In genomic region chr4:86848732-86849617, GRCh38 we compare ENCODE assay signal across 16 cellular contexts. TPM values are rescaled to one million over a fixed set of nuclear protein-coding genes. Genes with fewer than 3 reads are reported as not detected.
DNase-seq lines count a peak whose midpoint lies in the region; ATAC-seq and TF ChIP-seq lines count a peak whose summit lies in the region.
"Had no signal": no experiment of that assay in that cellular context is flagged by ENCODE, and none has a peak within 500 bp of the region (broad histone marks: within the 10 kb centered on the region; RNA-seq: fewer than 3 reads in every experiment).

A gene with protein sequence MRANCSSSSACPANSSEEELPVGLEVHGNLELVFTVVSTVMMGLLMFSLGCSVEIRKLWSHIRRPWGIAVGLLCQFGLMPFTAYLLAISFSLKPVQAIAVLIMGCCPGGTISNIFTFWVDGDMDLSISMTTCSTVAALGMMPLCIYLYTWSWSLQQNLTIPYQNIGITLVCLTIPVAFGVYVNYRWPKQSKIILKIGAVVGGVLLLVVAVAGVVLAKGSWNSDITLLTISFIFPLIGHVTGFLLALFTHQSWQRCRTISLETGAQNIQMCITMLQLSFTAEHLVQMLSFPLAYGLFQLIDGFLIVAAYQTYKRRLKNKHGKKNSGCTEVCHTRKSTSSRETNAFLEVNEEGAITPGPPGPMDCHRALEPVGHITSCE (minus strand): TSS chr4:86849384. CDS start chr4:86849115, 269 bp downstream.

- H3K4me1 Mint-ChIP-seq in activated CD4-positive, alpha-beta T cell treated with anti-CD3 and anti-CD28 coated beads, Interleukin-2, amount 10 ng/mL, durations not matched to agents 7 days and 5 days, result no peaks in the 10 kb centered on the region

- peaks cover 18% of the 10 kb centered on the region for H3K4me1 ChIP-seq in osteoblast (ENCODE audit: insufficient read depth, low read length)

- no peaks in the 10 kb centered on the region for H3K9me3 Mint-ChIP-seq in activated CD4-positive, alpha-beta T cell treated with anti-CD3 and anti-CD28 coated beads, Interleukin-2, amount 10 ng/mL, durations not matched to agents 7 days and 5 days

- H3K27me3 ChIP-seq in osteoblast (ENCODE audit: insufficient read depth, low read length), result no peaks in the 10 kb centered on the region
- H3K27me3 ChIP-seq: stomach had no signal

- H3K4me3 ChIP-seq in fibroblast of villous mesenchyme (ENCODE audit: low read depth, low read length), result no peak within 1 kb of the TSS
- no peak within 1 kb of the TSS for H3K4me3 ChIP-seq in osteoblast (ENCODE audit: insufficient read depth, low read length)

- H3K36me3 Mint-ChIP-seq in activated CD4-positive, alpha-beta T cell treated with anti-CD3 and anti-CD28 coated beads, Interleukin-2, amount 10 ng/mL, durations not matched to agents 7 days and 5 days (ENCODE audit: low read depth), result no peaks in the 10 kb centered on the region

- H3K9me3 ChIP-seq in osteoblast (ENCODE audit: low read depth, low read length), result no peaks in the 10 kb centered on the region
- H3K9me3 ChIP-seq: stomach had no signal

- H3K27ac Mint-ChIP-seq in activated CD4-positive, alpha-beta T cell treated with anti-CD3 and anti-CD28 coated beads, Interleukin-2, amount 10 ng/mL, durations not matched to agents 7 days and 5 days, result no peak within 1 kb of the TSS

- no peak within 1 kb of the TSS for H3K27ac ChIP-seq in osteoblast (ENCODE audit: low read depth, low read length)

- DNase-seq in Right ventricle myocardium inferior (ENCODE audit: missing footprints) (no peak), cardiac septum (ENCODE audit: low spot score) (no peak), fibroblast of villous mesenchyme (ENCODE audit: low read depth) (peak; percentile 42), osteoblast (ENCODE audit: insufficient read length, low spot score, missing footprints) (no peak), NCI-H1092 treated with DMSO at 0.1 percent for 48 hours (lab: John Stamatoyannopoulos, UW) (no peak), HT-29 (ENCODE audit: low spot score) (no peak)
- DNase-seq in activated CD4-positive, alpha-beta T cell treated with anti-CD3 and anti-CD28 coated beads, Interleukin-2, amount 10 ng/mL, durations not matched to agents 7 days and 5 days, result no peak
- DNase-seq: 8988T; activated naive CD4-positive, alpha-beta T cell treated with Interleukin-2 at 50 U/mL for 16 hours; cerebellar nuclear complex; GDM1; NCI-H187; SIG-M5; stomach had no signal

- H3K4me3 Mint-ChIP-seq in activated CD4-positive, alpha-beta T cell treated with anti-CD3 and anti-CD28 coated beads, Interleukin-2, amount 10 ng/mL, durations not matched to agents 7 days and 5 days, result no peak within 1 kb of the TSS

- POLR2A ChIA-PET in activated CD4-positive, alpha-beta T cell treated with anti-CD3 and anti-CD28 coated beads, Interleukin-2, amount 10 ng/mL, durations not matched to agents 7 days and 5 days (lab: Charles Lee), result no interaction called here

- intact Hi-C loops in Right ventricle myocardium inferior (cut with DNase I), result no loop called here
- intact Hi-C loops in cardiac septum (cut with DNase I), result no loop called here

- no peaks in the 10 kb centered on the region for H3K36me3 ChIP-seq in osteoblast (ENCODE audit: insufficient read depth, low read length)
- H3K36me3 ChIP-seq: stomach had no signal

- ATAC-seq in Right ventricle myocardium inferior (peak; percentile 46), HG03521 (IDR thresholded peaks at IDR 0.05; ENCODE audit: unreplicated experiment) (no peak)

- no peaks in the 10 kb centered on the region for H3K79me2 ChIP-seq in osteoblast (ENCODE audit: insufficient read depth, low read length)

- H3K4me2 ChIP-seq in osteoblast (ENCODE audit: insufficient read depth, low read length), result peak within 1 kb of the TSS; percentile 67

- H2AFZ ChIP-seq in osteoblast (ENCODE audit: low read length), result peak within 1 kb of the TSS; percentile 67

- no peaks in the 10 kb centered on the region for H3K27me3 Mint-ChIP-seq in activated CD4-positive, alpha-beta T cell treated with anti-CD3 and anti-CD28 coated beads, Interleukin-2, amount 10 ng/mL, durations not matched to agents 7 days and 5 days

- no peak for TF ChIP-seq CTCF in fibroblast of villous mesenchyme (IDR thresholded peaks at IDR 0.05; ENCODE audit: insufficient read depth, low read depth, low read length)
- TF ChIP-seq CTCF in osteoblast (IDR thresholded peaks at IDR 0.05; ENCODE audit: extremely low read depth, low read depth, low read length), result no peak

- H4K20me1 ChIP-seq in osteoblast (ENCODE audit: insufficient read depth, low read length), result no peaks in the 10 kb centered on the region

- CTCF ChIA-PET in activated CD4-positive, alpha-beta T cell treated with anti-CD3 and anti-CD28 coated beads, Interleukin-2, amount 10 ng/mL, durations not matched to agents 7 days and 5 days (lab: Charles Lee), result no interaction called here

RNA-seq across cellular contexts. Expression of the gene that starts here (rescaled TPM):
- 0.35 TPM for total RNA-seq in Right ventricle myocardium inferior
- 1.3 TPM for total RNA-seq in cardiac septum
- under 0.01 TPM in 1 of 2 replicates, not detected in the other for total RNA-seq in fibroblast of villous mesenchyme
- not detected in 2 replicates for total RNA-seq in osteoblast
- not detected in 2 replicates for total RNA-seq in HT-29 (2014; rRNA removed; shearing (Covaris generic))
- total RNA-seq in activated CD4-positive, alpha-beta T cell treated with anti-CD3 and anti-CD28 coated beads, Interleukin-2, amount 10 ng/mL, durations not matched to agents 7 days and 5 days, result not detected
- total RNA-seq: activated CD8-positive, alpha-beta memory T cell treated with anti-CD3 and anti-CD28 coated beads for 36 hours had no signal

Comparison
In these comparisons a context has a peak if more than half of its experiments do, and no peak if none do; other contexts are left out.
1. Peak in ATAC-seq in Right ventricle myocardium inferior; RNA of the gene not detected or under 1 TPM.
2. Peak in DNase-seq in fibroblast of villous mesenchyme; RNA of the gene not detected or under 1 TPM.